ENCODE assay signal across 17 cellular contexts in genomic region chr1:155760751-155761475, GRCh38.
"Had no signal": no experiment of that assay in that cellular context is flagged by ENCODE, and none has a peak within 500 bp of the region (broad histone marks: within the 10 kb centered on the region; RNA-seq: fewer than 3 reads in every experiment).

No MANE protein-coding gene starts in this region.

- H3K9me3 Mint-ChIP-seq: activated naive CD4-positive, alpha-beta T cell treated with anti-CD3 and anti-CD28 coated beads, Interleukin-2, amount 10 ng/mL, durations not matched to agents 7 days and 5 days; activated T-helper 17 cell treated with anti-CD3 and anti-CD28 coated beads, Interleukin-2, amount 50 U/mL, for 72 hours; naive thymus-derived CD8-positive, alpha-beta T cell had no signal

- H3K4me3 Mint-ChIP-seq: activated naive CD4-positive, alpha-beta T cell treated with anti-CD3 and anti-CD28 coated beads, Interleukin-2, amount 10 ng/mL, durations not matched to agents 7 days and 5 days; activated T-helper 17 cell treated with anti-CD3 and anti-CD28 coated beads, Interleukin-2, amount 50 U/mL, for 72 hours; naive thymus-derived CD8-positive, alpha-beta T cell had no signal

- FAIRE-seq: colon had no signal

- H3K27me3 Mint-ChIP-seq: activated naive CD4-positive, alpha-beta T cell treated with anti-CD3 and anti-CD28 coated beads, Interleukin-2, amount 10 ng/mL, durations not matched to agents 7 days and 5 days; activated T-helper 17 cell treated with anti-CD3 and anti-CD28 coated beads, Interleukin-2, amount 50 U/mL, for 72 hours; naive thymus-derived CD8-positive, alpha-beta T cell had no signal

- DNase-seq: activated CD4-positive, alpha-beta T cell treated with anti-CD3 and anti-CD28 coated beads, Interleukin-2, amount 50 U/mL, for 1 hour; activated naive CD4-positive, alpha-beta T cell treated with anti-CD3 and anti-CD28 coated beads, Interleukin-2, amount 10 ng/mL, durations not matched to agents 7 days and 5 days; esophagus squamous epithelium; glutamatergic neuron; hypothalamus; kidney glomerular epithelial cell; left ventricle myocardium superior; mesenchymal stem cell; naive thymus-derived CD8-positive, alpha-beta T cell; stimulated activated CD4-positive, alpha-beta T cell treated with anti-CD3 and anti-CD28 coated beads, Interleukin-12 subunit alpha, Interleukin-12 subunit beta, amount 100 ng/mL, for 4 hours; stimulated activated CD4-positive, alpha-beta T cell treated with anti-CD3 and anti-CD28 coated beads, Interleukin-2, amount 100 ng/mL, for 24 hours; T-helper 1 cell; T1000 had no signal

- H3K9me3 ChIP-seq: esophagus squamous epithelium, tibial nerve had no signal

- ATAC-seq: activated CD4-positive, CD25-positive, alpha-beta regulatory T cell treated with anti-CD3 and anti-CD28 coated beads, Interleukin-2, amount 50 U/mL, for 24 hours; activated T-helper 17 cell treated with anti-CD3 and anti-CD28 coated beads, Interleukin-2, amount 50 U/mL, for 72 hours; left ventricle myocardium superior; naive thymus-derived CD8-positive, alpha-beta T cell had no signal

- H3K27ac Mint-ChIP-seq: activated naive CD4-positive, alpha-beta T cell treated with anti-CD3 and anti-CD28 coated beads, Interleukin-2, amount 10 ng/mL, durations not matched to agents 7 days and 5 days; activated T-helper 17 cell treated with anti-CD3 and anti-CD28 coated beads, Interleukin-2, amount 50 U/mL, for 72 hours had no signal

- H3K27me3 ChIP-seq: esophagus squamous epithelium, tibial nerve had no signal

- H3K4me1 Mint-ChIP-seq: activated naive CD4-positive, alpha-beta T cell treated with anti-CD3 and anti-CD28 coated beads, Interleukin-2, amount 10 ng/mL, durations not matched to agents 7 days and 5 days; activated T-helper 17 cell treated with anti-CD3 and anti-CD28 coated beads, Interleukin-2, amount 50 U/mL, for 72 hours had no signal

- H3K4me3 ChIP-seq: esophagus squamous epithelium, tibial nerve had no signal

- H3K27ac ChIP-seq: esophagus squamous epithelium, tibial nerve had no signal
